Comparison of ENCODE assay signal across 1 cellular context in genomic region chr19:18191640-18192062, GRCh38.
TF ChIP-seq lines count a peak whose summit lies in the region.

No MANE protein-coding gene starts in this region.

TF ChIP-seq in WTC11, 78 proteins besides CTCF, POLR2A, EP300 and RAD21 (continued from another document):
- TF ChIP-seq, protein P1, sequence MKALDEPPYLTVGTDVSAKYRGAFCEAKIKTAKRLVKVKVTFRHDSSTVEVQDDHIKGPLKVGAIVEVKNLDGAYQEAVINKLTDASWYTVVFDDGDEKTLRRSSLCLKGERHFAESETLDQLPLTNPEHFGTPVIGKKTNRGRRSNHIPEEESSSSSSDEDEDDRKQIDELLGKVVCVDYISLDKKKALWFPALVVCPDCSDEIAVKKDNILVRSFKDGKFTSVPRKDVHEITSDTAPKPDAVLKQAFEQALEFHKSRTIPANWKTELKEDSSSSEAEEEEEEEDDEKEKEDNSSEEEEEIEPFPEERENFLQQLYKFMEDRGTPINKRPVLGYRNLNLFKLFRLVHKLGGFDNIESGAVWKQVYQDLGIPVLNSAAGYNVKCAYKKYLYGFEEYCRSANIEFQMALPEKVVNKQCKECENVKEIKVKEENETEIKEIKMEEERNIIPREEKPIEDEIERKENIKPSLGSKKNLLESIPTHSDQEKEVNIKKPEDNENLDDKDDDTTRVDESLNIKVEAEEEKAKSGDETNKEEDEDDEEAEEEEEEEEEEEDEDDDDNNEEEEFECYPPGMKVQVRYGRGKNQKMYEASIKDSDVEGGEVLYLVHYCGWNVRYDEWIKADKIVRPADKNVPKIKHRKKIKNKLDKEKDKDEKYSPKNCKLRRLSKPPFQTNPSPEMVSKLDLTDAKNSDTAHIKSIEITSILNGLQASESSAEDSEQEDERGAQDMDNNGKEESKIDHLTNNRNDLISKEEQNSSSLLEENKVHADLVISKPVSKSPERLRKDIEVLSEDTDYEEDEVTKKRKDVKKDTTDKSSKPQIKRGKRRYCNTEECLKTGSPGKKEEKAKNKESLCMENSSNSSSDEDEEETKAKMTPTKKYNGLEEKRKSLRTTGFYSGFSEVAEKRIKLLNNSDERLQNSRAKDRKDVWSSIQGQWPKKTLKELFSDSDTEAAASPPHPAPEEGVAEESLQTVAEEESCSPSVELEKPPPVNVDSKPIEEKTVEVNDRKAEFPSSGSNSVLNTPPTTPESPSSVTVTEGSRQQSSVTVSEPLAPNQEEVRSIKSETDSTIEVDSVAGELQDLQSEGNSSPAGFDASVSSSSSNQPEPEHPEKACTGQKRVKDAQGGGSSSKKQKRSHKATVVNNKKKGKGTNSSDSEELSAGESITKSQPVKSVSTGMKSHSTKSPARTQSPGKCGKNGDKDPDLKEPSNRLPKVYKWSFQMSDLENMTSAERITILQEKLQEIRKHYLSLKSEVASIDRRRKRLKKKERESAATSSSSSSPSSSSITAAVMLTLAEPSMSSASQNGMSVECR (CRISPR knock-in tag; IDR thresholded peaks at IDR 0.05; ENCODE audit: borderline replicate concordance): no peak
- TF ChIP-seq GABPB1 (CRISPR knock-in tag; IDR thresholded peaks at IDR 0.05): no peak
- TF ChIP-seq CREB1 (CRISPR knock-in tag; IDR thresholded peaks at IDR 0.05): no peak
- no peak for TF ChIP-seq TEAD1 (CRISPR knock-in tag; IDR thresholded peaks at IDR 0.05)
- TF ChIP-seq IRF1 (CRISPR knock-in tag; IDR thresholded peaks at IDR 0.05): no peak
- TF ChIP-seq ZSCAN18 (CRISPR knock-in tag; IDR thresholded peaks at IDR 0.05): no peak
- TF ChIP-seq ZNF121 (CRISPR knock-in tag; IDR thresholded peaks at IDR 0.05): no peak
- TF ChIP-seq ZNF512 (CRISPR knock-in tag; IDR thresholded peaks at IDR 0.05; ENCODE audit: borderline replicate concordance): no peak
